1 cellular context compared by ENCODE assay signal in the genomic region with DNA sequence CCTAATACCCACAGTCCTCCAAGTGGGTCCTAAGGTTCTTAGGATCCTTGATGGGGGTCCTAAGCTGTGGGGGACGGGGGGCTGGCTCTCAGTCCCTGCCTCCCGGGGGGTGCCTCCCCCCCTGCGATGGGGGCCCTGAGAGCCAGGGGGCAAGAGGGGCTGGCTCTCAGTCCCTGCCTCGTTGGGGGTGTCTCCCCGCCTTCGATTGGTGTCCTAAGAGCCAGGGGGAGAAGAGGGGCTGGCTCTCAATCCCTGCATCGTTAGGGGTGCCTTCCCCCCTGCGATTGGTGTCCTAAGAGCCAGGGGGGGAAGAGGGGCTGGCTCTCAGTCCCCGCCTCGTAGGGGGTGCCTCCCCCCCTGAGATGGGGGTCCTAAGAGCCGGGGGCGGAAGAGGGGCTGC.
TF ChIP-seq lines count a peak whose summit lies in the region.

No MANE protein-coding gene starts in this region.

TF ChIP-seq in WTC11, 78 proteins besides CTCF, POLR2A, EP300 and RAD21 (continued from another document):
- TF ChIP-seq, protein P1, sequence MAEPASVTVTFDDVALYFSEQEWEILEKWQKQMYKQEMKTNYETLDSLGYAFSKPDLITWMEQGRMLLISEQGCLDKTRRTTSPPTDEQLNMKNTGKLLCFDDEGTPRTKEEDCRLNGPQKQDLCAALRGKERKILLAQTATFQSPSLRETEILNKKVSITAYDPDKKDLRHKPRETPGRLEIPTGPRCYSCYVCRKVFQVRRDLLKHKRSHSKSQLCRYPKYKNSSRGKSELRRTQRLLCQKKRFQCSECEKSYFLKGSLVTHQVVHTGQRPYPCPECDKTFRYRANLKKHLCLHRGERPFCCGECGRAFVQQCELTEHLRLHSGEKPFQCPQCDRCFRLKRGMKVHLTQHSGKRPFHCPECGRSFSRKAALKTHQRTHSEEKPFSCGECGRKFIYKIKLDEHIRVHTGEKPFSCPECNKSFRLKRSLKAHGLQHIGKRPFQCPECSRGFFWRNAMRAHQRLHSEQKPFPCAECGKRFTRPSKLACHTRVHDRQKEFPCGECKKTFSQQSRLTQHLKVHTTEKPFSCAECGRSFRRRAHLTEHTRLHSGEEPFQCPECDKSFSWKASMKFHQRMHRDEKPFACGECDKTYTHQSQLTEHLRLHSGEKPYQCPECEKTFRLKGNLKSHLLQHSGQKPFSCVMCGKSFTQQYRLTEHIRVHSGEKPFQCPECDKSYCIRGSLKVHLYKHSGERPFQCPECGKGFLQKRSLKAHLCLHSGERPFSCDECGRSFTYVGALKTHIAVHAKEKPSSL (CRISPR knock-in tag; conservative IDR thresholded peaks at IDR 0.05) = no peak
